Comparison of ENCODE assay signal across 8 cellular contexts in genomic region chr6:111764238-111765182, GRCh38.
DNase-seq lines count a peak whose midpoint lies in the region; ATAC-seq and FAIRE-seq lines count a peak whose summit lies in the region.

No MANE protein-coding gene starts in this region.

- no peak for DNase-seq in T-helper 17 cell
- DNase-seq in stimulated activated CD4-positive, alpha-beta T cell treated with anti-CD3 and anti-CD28 coated beads, Interleukin-4, amount 100 ng/mL, for 24 hours = peak; percentile 78
- DNase-seq in AML-193 (lab: John Stamatoyannopoulos, UW) = no peak
- no peak for DNase-seq in SK-N-DZ (ENCODE audit: low spot score)
- no peak for DNase-seq in urothelium cell line (ENCODE audit: low spot score)

- ATAC-seq in GM18907 (IDR thresholded peaks at IDR 0.05; ENCODE audit: unreplicated experiment) (peak; percentile 79), HG02840 (IDR thresholded peaks at IDR 0.05; ENCODE audit: low FRiP score, unreplicated experiment) (peak; percentile 84), T-helper 17 cell (peak; percentile 47)

- H3K27ac ChIP-seq in cingulate gyrus (ENCODE audit: low read depth, low read length) = peak overlapping the region; percentile 2

- H3K27me3 Mint-ChIP-seq in T-helper 17 cell = no peaks in the 10 kb centered on the region

- no peak for FAIRE-seq in urothelium cell line (lab: Jason Lieb, UNC)

- H3K27ac Mint-ChIP-seq in T-helper 17 cell = peak overlapping the region; percentile 100

- H3K36me3 Mint-ChIP-seq in T-helper 17 cell (ENCODE audit: low read depth) = peaks cover 6% of the 10 kb centered on the region

- no peaks in the 10 kb centered on the region for H3K9me3 ChIP-seq in T-helper 17 cell (ENCODE audit: control insufficient read depth, low read length, poor library complexity, severe bottlenecking)

- peak overlapping the region; percentile 87 for H3K4me3 Mint-ChIP-seq in T-helper 17 cell

- H3K4me1 Mint-ChIP-seq in T-helper 17 cell = peaks cover 87% of the 10 kb centered on the region
